Comparison of ENCODE assay signal across 8 cellular contexts in genomic region chr5:123545506-123545905, GRCh38. TPM values are rescaled to one million over a fixed set of nuclear protein-coding genes. Genes with fewer than 3 reads are reported as not detected.
A peak's percentile ranks its signal among the peaks of the same experiment; 100 is the strongest.
DNase-seq lines count a peak whose midpoint lies in the region; ATAC-seq, FAIRE-seq and TF ChIP-seq lines count a peak whose summit lies in the region.

No MANE protein-coding gene starts in this region.

- H3K27ac Mint-ChIP-seq in astrocyte (ENCODE audit: unreplicated experiment): no peak overlapping the region

- H3K4me1 Mint-ChIP-seq in astrocyte (ENCODE audit: low read depth, unreplicated experiment): peaks cover 18% of the 10 kb centered on the region

- no peak overlapping the region for H4K8ac ChIP-seq in mesendoderm (ENCODE audit: low read depth, low read length)

- H3K79me2 ChIP-seq in MM.1S (ENCODE audit: low read length): peaks cover 10% of the 10 kb centered on the region; the same call in 1 of the 2 replicates
- H3K79me2 ChIP-seq in astrocyte (ENCODE audit: insufficient read depth, low read length): peaks cover 75% of the 10 kb centered on the region
- peaks cover 18% of the 10 kb centered on the region for H3K79me2 ChIP-seq in mesendoderm (ENCODE audit: control insufficient read depth, insufficient read depth, low read length)

- H4K20me1 ChIP-seq in MM.1S (ENCODE audit: insufficient read depth, low read length) (no peaks in the 10 kb centered on the region), astrocyte (ENCODE audit: insufficient read depth, low read length) (peaks cover 60% of the 10 kb centered on the region)

- H3K56ac ChIP-seq in mesendoderm (ENCODE audit: low read length): no peak overlapping the region

- no peak overlapping the region for H4K5ac ChIP-seq in mesendoderm (ENCODE audit: low read length)

- H3K4me3 Mint-ChIP-seq in astrocyte (ENCODE audit: unreplicated experiment): no peak overlapping the region

- H3K27me3 ChIP-seq in MM.1S (replicated peaks; ENCODE audit: insufficient read depth, low read length): no peaks in the 10 kb centered on the region
- H3K27me3 ChIP-seq in astrocyte (ENCODE audit: insufficient read depth, low read length): no peaks in the 10 kb centered on the region
- no peaks in the 10 kb centered on the region for H3K27me3 ChIP-seq in mesendoderm (ENCODE audit: insufficient read depth, low read length, poor library complexity)

- no peak overlapping the region for H3K18ac ChIP-seq in mesendoderm (ENCODE audit: low read length)

- FAIRE-seq in D721Med (lab: Jason Lieb, UNC) (peak; percentile 94), astrocyte (lab: Jason Lieb, UNC) (no peak)

- H3K9me3 Mint-ChIP-seq in astrocyte (ENCODE audit: unreplicated experiment): no peaks in the 10 kb centered on the region

- H2BK5ac ChIP-seq in mesendoderm (ENCODE audit: low read length): no peak overlapping the region

- H3K23ac ChIP-seq in mesendoderm (ENCODE audit: low read length): no peak overlapping the region

- H3K4me2 ChIP-seq in MM.1S (ENCODE audit: low read depth, low read length) (no peak overlapping the region), astrocyte (ENCODE audit: low read length) (no peak overlapping the region), mesendoderm (ENCODE audit: low read length) (no peak overlapping the region)

- H3K9ac ChIP-seq in MM.1S (ENCODE audit: low read length) (no peak overlapping the region), astrocyte (ENCODE audit: low read length) (no peak overlapping the region), mesendoderm (ENCODE audit: low read length) (no peak overlapping the region)

- 100% methylated on average over 1 of the region's 7 CpGs for WGBS in mesendoderm (ENCODE audit: extremely low coverage, insufficient coverage, low lambda C conversion rate)

- no peak overlapping the region for H2BK120ac ChIP-seq in mesendoderm (ENCODE audit: low read depth, low read length)

- peaks cover 10% of the 10 kb centered on the region for H3K79me1 ChIP-seq in mesendoderm (ENCODE audit: low read length)

- no peak overlapping the region for H2AK5ac ChIP-seq in mesendoderm (ENCODE audit: low read length)

- peaks cover 2% of the 10 kb centered on the region for H3K36me3 Mint-ChIP-seq in astrocyte (ENCODE audit: low read depth, unreplicated experiment)

- peak; percentile 64 for TF ChIP-seq CTCF in D721Med (IDR thresholded peaks at IDR 0.05; ENCODE audit: insufficient read depth, missing control alignments)
- TF ChIP-seq CTCF in MM.1S (IDR thresholded peaks at IDR 0.05; ENCODE audit: low read length): peak; percentile 74
- peak; percentile 49 for TF ChIP-seq CTCF in astrocyte (IDR thresholded peaks at IDR 0.05; ENCODE audit: insufficient read depth, low read depth, low read length)

- no peak overlapping the region for H2BK15ac ChIP-seq in mesendoderm (replicated peaks; ENCODE audit: low read depth)

- no peaks in the 10 kb centered on the region for H3K9me3 ChIP-seq in MM.1S (replicated peaks; ENCODE audit: insufficient read depth, low read length)
- H3K9me3 ChIP-seq in astrocyte (ENCODE audit: insufficient read depth, low read depth, low read length): no peaks in the 10 kb centered on the region

- peaks cover 19% of the 10 kb centered on the region for H3K4me1 ChIP-seq in MM.1S (ENCODE audit: low read length)
- H3K4me1 ChIP-seq in astrocyte (ENCODE audit: insufficient read depth, low read length): no peaks in the 10 kb centered on the region
- no peaks in the 10 kb centered on the region for H3K4me1 ChIP-seq in mesendoderm (ENCODE audit: control insufficient read depth, low read depth, low read length)

- no peaks in the 10 kb centered on the region for H3K9me2 ChIP-seq in MM.1S (replicated peaks; ENCODE audit: insufficient read depth, low read length)

- DNase-seq in D721Med (ENCODE audit: insufficient read length, low spot score) (no peak), MM.1S (peak; percentile 40), astrocyte (ENCODE audit: low read depth) (no peak), mesendoderm (peak; percentile 53), ureter (ENCODE audit: low spot score) (no peak), sciatic nerve (ENCODE audit: low spot score) (no peak)

- H3K27ac ChIP-seq in MM.1S (ENCODE audit: low read length): no peak overlapping the region
- no peak overlapping the region for H3K27ac ChIP-seq in astrocyte (ENCODE audit: low read depth, low read length)
- no peak overlapping the region for H3K27ac ChIP-seq in mesendoderm (ENCODE audit: low read depth, low read length)

- H3K36me3 ChIP-seq in MM.1S (replicated peaks; ENCODE audit: insufficient read depth, low read length) (no peaks in the 10 kb centered on the region), astrocyte (ENCODE audit: insufficient read depth, low read length) (no peaks in the 10 kb centered on the region), mesendoderm (ENCODE audit: control insufficient read depth, insufficient read depth, low read length) (no peaks in the 10 kb centered on the region)

- H2AFZ ChIP-seq in MM.1S (ENCODE audit: low read length) (no peak overlapping the region), astrocyte (ENCODE audit: low read depth, low read length) (no peak overlapping the region)

- intact Hi-C loops in sciatic nerve (cut with DNase I): no loop called here

- ATAC-seq in esophagus mucosa (no peak), sciatic nerve (no peak), GM18868 (IDR thresholded peaks at IDR 0.05; ENCODE audit: unreplicated experiment) (no peak)

- no peaks in the 10 kb centered on the region for H3K27me3 Mint-ChIP-seq in astrocyte (ENCODE audit: low read depth, unreplicated experiment)

- no peak overlapping the region for H3K4ac ChIP-seq in mesendoderm (ENCODE audit: low read depth, low read length)

- no peak overlapping the region for H3K4me3 ChIP-seq in MM.1S (ENCODE audit: low read length)
- H3K4me3 ChIP-seq in astrocyte (ENCODE audit: insufficient read depth, low read depth, low read length): no peak overlapping the region
- no peak overlapping the region for H3K4me3 ChIP-seq in mesendoderm (ENCODE audit: low read length)

- peaks cover 9% of the 10 kb centered on the region; the same call in 1 of the 2 replicates for H3F3A ChIP-seq in MM.1S (ENCODE audit: insufficient read depth, low read length)

RNA-seq across cellular contexts. Expression of gene CSNK1G3, which starts 33.5 kb away (rescaled TPM):
- total RNA-seq in astrocyte (54.9 and 59.4 TPM in 2 replicates), ureter (66.0 TPM), esophagus mucosa (28.4 TPM), sciatic nerve (64.6 TPM)
- polyA plus RNA-seq in mesendoderm (2013, experiment 1 of 2): 36.1 TPM
- polyA plus RNA-seq in mesendoderm (2013, experiment 2 of 2): 35.5 TPM

Comparison
In these comparisons a context has a peak if more than half of its experiments do, and no peak if none do; other contexts are left out.
1. DNase-seq: peak in MM.1S (single experiment) and mesendoderm (single experiment); none in D721Med (single experiment), astrocyte (single experiment), ureter (single experiment) and sciatic nerve (single experiment).
2. Peak in every context shown above with its lines, with median percentiles within 50 percentile points of each other: CTCF ChIP-seq.